In genomic region chr11:105297463-105297862, GRCh38 we compare ENCODE assay signal across 13 cellular contexts.
DNase-seq lines count a peak whose midpoint lies in the region; ATAC-seq and TF ChIP-seq lines count a peak whose summit lies in the region.
"Had no signal": no experiment of that assay in that cellular context is flagged by ENCODE, and none has a peak within 500 bp of the region (broad histone marks: within the 10 kb centered on the region; RNA-seq: fewer than 3 reads in every experiment).

No MANE protein-coding gene starts in this region.

- peak; percentile 43 for DNase-seq in GM03348 (ENCODE audit: low spot score)
- DNase-seq in NCI-H226, result peak; percentile 68
- DNase-seq in choroid plexus epithelial cell (ENCODE audit: low read depth), result peak; percentile 57
- no peak for DNase-seq in omental fat pad (ENCODE audit: low spot score)
- no peak for DNase-seq in NCI-H1092 treated with DMSO at 0.1 percent for 48 hours (lab: John Stamatoyannopoulos, UW)
- DNase-seq in NCI-H69 (lab: John Stamatoyannopoulos, UW), result no peak
- no peak for DNase-seq in MG63
- DNase-seq: effector CD4-positive, alpha-beta T cell; left lung; PC-9; small intestine; transverse colon had no signal

- H3K36me3 ChIP-seq in MG63, result no peaks in the 10 kb centered on the region
- H3K36me3 ChIP-seq: heart left ventricle, left lung, transverse colon had no signal

- no peak overlapping the region for H3K4me3 ChIP-seq in choroid plexus epithelial cell (ENCODE audit: low read depth, low read length)
- no peak overlapping the region for H3K4me3 ChIP-seq in MG63
- H3K4me3 ChIP-seq: heart left ventricle, left lung, PC-9, transverse colon had no signal

- ATAC-seq in omental fat pad (ENCODE audit: low FRiP score), result peak; percentile 32
- ATAC-seq: heart left ventricle, left lung had no signal

- H3K27me3 ChIP-seq in MG63, result no peaks in the 10 kb centered on the region
- H3K27me3 ChIP-seq: heart left ventricle, left lung, transverse colon had no signal

- no peaks in the 10 kb centered on the region for H3K9me3 ChIP-seq in MG63
- H3K9me3 ChIP-seq: transverse colon had no signal

- TF ChIP-seq CTCF in choroid plexus epithelial cell (conservative IDR thresholded peaks at IDR 0.05; ENCODE audit: low read depth, low read length) (no peak), omental fat pad (IDR thresholded peaks at IDR 0.05) (no peak)

Comparison
In these comparisons a context has a peak if more than half of its experiments do, and no peak if none do; other contexts are left out.
1. DNase-seq: peak in GM03348 (single experiment), NCI-H226 (single experiment) and choroid plexus epithelial cell (single experiment); none in omental fat pad (single experiment), NCI-H1092 treated with DMSO at 0.1 percent for 48 hours (single experiment), NCI-H69 (single experiment) and MG63 (single experiment).